19 cellular contexts compared by ENCODE assay signal in genomic region chr7:133583545-133584171, GRCh38.
A peak's percentile ranks its signal among the peaks of the same experiment; 100 is the strongest.
DNase-seq lines count a peak whose midpoint lies in the region; ATAC-seq, FAIRE-seq and TF ChIP-seq lines count a peak whose summit lies in the region.
"Had no signal": no experiment of that assay in that cellular context is flagged by ENCODE, and none has a peak within 500 bp of the region (broad histone marks: within the 10 kb centered on the region; RNA-seq: fewer than 3 reads in every experiment).

No MANE protein-coding gene starts in this region.

- H2BK120ac ChIP-seq in IMR-90 (ENCODE audit: low read depth, low read length) (peak overlapping the region; percentile 98), mesenchymal stem cell (ENCODE audit: low read depth, low read length) (no peak overlapping the region)

- H2BK5ac ChIP-seq in IMR-90 (ENCODE audit: low read depth, low read length, poor library complexity, severe bottlenecking), result peak overlapping the region; percentile 100
- H2BK5ac ChIP-seq in mesenchymal stem cell (ENCODE audit: low read depth, low read length, poor library complexity, severe bottlenecking), result peak overlapping the region; percentile 9

- CTCF ChIA-PET in IMR-90 (lab: Yijun Ruan, JAX), result interaction anchor here (0.6 to 2.5 kb wide), 3 partner anchors 21 to 148 kb away, joined by 3 to 7 read pairs (median 7); no protein-coding TSS in a partner anchor

- H4K5ac ChIP-seq in IMR-90 (ENCODE audit: low read depth, low read length), result peak overlapping the region; percentile 98

- H2BK15ac ChIP-seq in IMR-90 (ENCODE audit: low read depth, low read length), result peak overlapping the region; percentile 99; the same call in 2 of the 3 replicates
- H2BK15ac ChIP-seq in mesenchymal stem cell (ENCODE audit: low read depth, poor library complexity, severe bottlenecking), result no peak overlapping the region

- H3K27me3 ChIP-seq in IMR-90 (ENCODE audit: control insufficient read depth, insufficient read depth, low read length), result no peaks in the 10 kb centered on the region
- no peaks in the 10 kb centered on the region for H3K27me3 ChIP-seq in astrocyte (ENCODE audit: insufficient read depth, low read length)
- H3K27me3 ChIP-seq in mesenchymal stem cell (ENCODE audit: control insufficient read depth in 1 of 2, insufficient read depth in 1 of 2, low read length in 2 of 2), result no peaks in the 10 kb centered on the region
- no peaks in the 10 kb centered on the region for H3K27me3 ChIP-seq in thyroid gland
- H3K27me3 ChIP-seq: BE2C had no signal

- H3K4ac ChIP-seq in IMR-90 (ENCODE audit: low read depth, low read length) (peak overlapping the region; percentile 98), mesenchymal stem cell (ENCODE audit: low read depth in 1 of 2, low read length in 2 of 2) (peak overlapping the region; percentile 3 to 17)

- H3K36me3 ChIP-seq in IMR-90 (ENCODE audit: control insufficient read depth, insufficient read depth, low read length) (no peaks in the 10 kb centered on the region), astrocyte (ENCODE audit: insufficient read depth, low read length) (no peaks in the 10 kb centered on the region), mesenchymal stem cell (ENCODE audit: control insufficient read depth in 1 of 2, insufficient read depth in 2 of 2, low read depth in 1 of 2, low read length in 2 of 2) (peaks cover 0 to 2% of the 10 kb centered on the region in 2 experiments), thyroid gland (no peaks in the 10 kb centered on the region)
- H3K36me3 ChIP-seq: BE2C had no signal

- peak overlapping the region; percentile 97 for H4K91ac ChIP-seq in IMR-90 (ENCODE audit: insufficient read depth, low read depth, low read length)
- H4K91ac ChIP-seq in mesenchymal stem cell (ENCODE audit: low read length), result no peak overlapping the region

- 92% methylated on average over 2 of the region's 3 CpGs; no CpG with 5 or more reads in 1 of the 2 experiments for WGBS in IMR-90 (ENCODE audit: extremely low coverage in 2 of 2, insufficient read length in 1 of 2), 2 experiments
- WGBS in mesenchymal stem cell, result 84% methylated on average over 3 of the region's 3 CpGs
- 94 to 98% methylated on average over 3 of the region's 3 CpGs for WGBS in thyroid gland, 2 donors

- H3K9me1 ChIP-seq in IMR-90 (ENCODE audit: insufficient read depth, low read length), result peaks cover 11% of the 10 kb centered on the region

- H4K8ac ChIP-seq in IMR-90 (ENCODE audit: low read depth in 2 of 2, low read length in 2 of 2) (peak overlapping the region; percentile 92 to 99), mesenchymal stem cell (ENCODE audit: low read length) (peak overlapping the region; percentile 12)

- H3K79me1 ChIP-seq in IMR-90 (ENCODE audit: low read depth in 1 of 2, low read length in 2 of 2), result peaks cover 11 to 26% of the 10 kb centered on the region in 2 experiments; a peak in 3 of 4 replicates
- peaks cover 8% of the 10 kb centered on the region for H3K79me1 ChIP-seq in mesenchymal stem cell (replicated peaks; ENCODE audit: low read length, poor library complexity, severe bottlenecking)

- H3K36me3 Mint-ChIP-seq in astrocyte (ENCODE audit: low read depth, unreplicated experiment), result peaks cover 2% of the 10 kb centered on the region

- H3K9ac ChIP-seq in IMR-90 (ENCODE audit: low read depth, low read length) (peak overlapping the region; percentile 82), astrocyte (ENCODE audit: low read length) (peak overlapping the region; percentile 61), mesenchymal stem cell (ENCODE audit: low read length) (no peak overlapping the region)
- H3K9ac ChIP-seq: SK-N-SH had no signal

- H2BK20ac ChIP-seq in IMR-90 (ENCODE audit: low read depth, low read length), result peak overlapping the region; percentile 99

- H3K9me3 Mint-ChIP-seq in astrocyte (ENCODE audit: unreplicated experiment), result no peaks in the 10 kb centered on the region

- H3K4me3 ChIP-seq in IMR-90 (ENCODE audit: insufficient read depth, low read depth, low read length) (no peak overlapping the region), astrocyte (ENCODE audit: insufficient read depth, low read depth, low read length) (no peak overlapping the region), mesenchymal stem cell (ENCODE audit: insufficient read depth in 1 of 2, low read depth in 1 of 2, low read length in 2 of 2) (no peak overlapping the region), thyroid gland (replicated peaks in 1 of 3) (no peak overlapping the region)

- DNase-seq in IMR-90, result no peak
- no peak for DNase-seq in astrocyte (ENCODE audit: low read depth)
- no peak for DNase-seq in mesenchymal stem cell
- DNase-seq in stimulated activated CD4-positive, alpha-beta T cell treated with anti-CD3 and anti-CD28 coated beads, Interleukin-4, amount 100 ng/mL, for 1 hour, result no peak
- no peak for DNase-seq in NCI-H1048 (lab: John Stamatoyannopoulos, UW)
- no peak for DNase-seq in NCI-H510A treated with DMSO at 0.1 percent for 48 hours (lab: John Stamatoyannopoulos, UW)
- DNase-seq in thyroid gland, result no peak
- DNase-seq: BE2C; Calu3; CD4-positive, alpha-beta memory T cell; DMS53; KG1; NCI-H1436 treated with DMSO at 0.1 percent for 48 hours; NCI-H2081; NCI-H510A; NCI-H82; Right ventricle myocardium superior; SK-N-SH had no signal

- H2AFZ ChIP-seq in IMR-90 (replicated peaks; ENCODE audit: low read length, poor library complexity) (no peak overlapping the region), astrocyte (ENCODE audit: low read depth, low read length) (no peak overlapping the region), mesenchymal stem cell (ENCODE audit: low read depth, low read length) (no peak overlapping the region)

- TF ChIP-seq POLR2A in IMR-90 (IDR thresholded peaks at IDR 0.05; ENCODE audit: low read depth, low read length) (no peak), thyroid gland (IDR thresholded peaks at IDR 0.05) (no peak)

- no peak overlapping the region for H2BK12ac ChIP-seq in mesenchymal stem cell (ENCODE audit: low read length in 2 of 2)

- H3K27me3 Mint-ChIP-seq in astrocyte (ENCODE audit: low read depth, unreplicated experiment), result no peaks in the 10 kb centered on the region
- H3K27me3 Mint-ChIP-seq: CD4-positive, alpha-beta memory T cell had no signal

- POLR2A ChIA-PET in IMR-90 (lab: Charles Lee; ENCODE audit: unreplicated experiment), result no interaction called here

- BruUV-seq in IMR-90 (replicated peaks; lab: Mats Ljungman, UMichigan), result no TSS peak

- peak overlapping the region; percentile 100 for H3K27ac ChIP-seq in IMR-90 (ENCODE audit: insufficient read depth, low read length)
- peak overlapping the region; percentile 63 for H3K27ac ChIP-seq in astrocyte (ENCODE audit: low read depth, low read length)
- H3K27ac ChIP-seq in mesenchymal stem cell (ENCODE audit: low read length, poor library complexity, severe bottlenecking), result peak overlapping the region; percentile 94
- no peak overlapping the region for H3K27ac ChIP-seq in thyroid gland

- in situ Hi-C loops in IMR-90 (cut with MboI; ENCODE audit: low sequenced_read_pairs), result no loop called here

- peak overlapping the region; percentile 58 for H3K27ac Mint-ChIP-seq in astrocyte (ENCODE audit: unreplicated experiment)

- no peak for FAIRE-seq in astrocyte (lab: Jason Lieb, UNC)
- FAIRE-seq: GM19239 had no signal

- no peaks in the 10 kb centered on the region for H3K9me3 ChIP-seq in IMR-90 (ENCODE audit: control insufficient read depth, insufficient read depth, low read length)
- H3K9me3 ChIP-seq in astrocyte (ENCODE audit: insufficient read depth, low read depth, low read length), result no peaks in the 10 kb centered on the region
- H3K9me3 ChIP-seq in mesenchymal stem cell (ENCODE audit: control insufficient read depth, low read length), result no peaks in the 10 kb centered on the region
- no peaks in the 10 kb centered on the region for H3K9me3 ChIP-seq in thyroid gland
- H3K9me3 ChIP-seq: BE2C, SK-N-SH had no signal

- no peak for ATAC-seq in IMR-90 (ENCODE audit: low read depth)

- peak overlapping the region; percentile 99 for H3K18ac ChIP-seq in IMR-90 (ENCODE audit: low read depth, low read length)
- no peak overlapping the region for H3K18ac ChIP-seq in mesenchymal stem cell (ENCODE audit: low read depth in 1 of 2, low read length in 2 of 2)

- H3K4me2 ChIP-seq in IMR-90 (ENCODE audit: low read depth, low read length) (peak overlapping the region; percentile 37; the same call in 1 of the 2 replicates), astrocyte (ENCODE audit: low read length) (peak overlapping the region; percentile 64), mesenchymal stem cell (ENCODE audit: low read length, poor library complexity, severe bottlenecking) (no peak overlapping the region)
- H3K4me2 ChIP-seq: SK-N-SH had no signal

- dilution Hi-C loops in IMR-90 (cut with HindIII; ENCODE audit: low sequenced_read_pairs, unreplicated experiment), result no loop called here

- intact Hi-C loops in IMR-90 (cut with micrococcal nuclease), result loop anchor here (5.0 kb wide), 2 partner anchors 69 to 164 kb away; no protein-coding TSS in a partner anchor
- intact Hi-C loops in thyroid gland (cut with DNase I), result no loop called here

- no peak overlapping the region for H3K4me3 Mint-ChIP-seq in astrocyte (ENCODE audit: unreplicated experiment)
- H3K4me3 Mint-ChIP-seq: CD4-positive, alpha-beta memory T cell had no signal

- peaks cover 20% of the 10 kb centered on the region for H3K4me1 Mint-ChIP-seq in astrocyte (ENCODE audit: low read depth, unreplicated experiment)

- H3K4me1 ChIP-seq in IMR-90 (ENCODE audit: control insufficient read depth, insufficient read depth, low read length) (peaks cover 13% of the 10 kb centered on the region), astrocyte (ENCODE audit: insufficient read depth, low read length) (peaks cover 17% of the 10 kb centered on the region), mesenchymal stem cell (ENCODE audit: control insufficient read depth, insufficient read depth, low read depth, low read length) (peaks cover 1% of the 10 kb centered on the region), thyroid gland (no peaks in the 10 kb centered on the region)
- H3K4me1 ChIP-seq: BE2C had no signal

- peak overlapping the region; percentile 96 for H3K56ac ChIP-seq in IMR-90 (ENCODE audit: extremely low read depth, insufficient read depth, low read length)

- H4K20me1 ChIP-seq in IMR-90 (ENCODE audit: insufficient read depth, low read length), result no peaks in the 10 kb centered on the region
- H4K20me1 ChIP-seq in astrocyte (ENCODE audit: insufficient read depth, low read length), result no peaks in the 10 kb centered on the region

- H3K79me2 ChIP-seq in astrocyte (ENCODE audit: insufficient read depth, low read length), result no peaks in the 10 kb centered on the region

- no peak for TF ChIP-seq RAD21 in IMR-90 (IDR thresholded peaks at IDR 0.05; ENCODE audit: low read length)

- H2AK5ac ChIP-seq in IMR-90 (ENCODE audit: low read depth, low read length) (peak overlapping the region; percentile 99), mesenchymal stem cell (ENCODE audit: low read length, severe bottlenecking) (peak overlapping the region; percentile 12)

- peak overlapping the region; percentile 91 for H3K14ac ChIP-seq in IMR-90 (replicated peaks; ENCODE audit: low read depth, low read length)
- no peak overlapping the region for H3K14ac ChIP-seq in mesenchymal stem cell (ENCODE audit: low read length in 2 of 2)

- TF ChIP-seq CTCF in IMR-90 (conservative IDR thresholded peaks at IDR 0.05; ENCODE audit: low read depth, low read length), result no peak
- TF ChIP-seq CTCF in astrocyte (IDR thresholded peaks at IDR 0.05; ENCODE audit: insufficient read depth, low read depth, low read length), result no peak
- TF ChIP-seq CTCF in thyroid gland (IDR thresholded peaks at IDR 0.05), result no peak

- H2AK9ac ChIP-seq in IMR-90 (replicated peaks; ENCODE audit: low read depth, low read length, poor library complexity), result no peak overlapping the region

- H3K23ac ChIP-seq in IMR-90 (ENCODE audit: low read depth, low read length), result peak overlapping the region; percentile 96
- no peak overlapping the region for H3K23ac ChIP-seq in mesenchymal stem cell (ENCODE audit: low read length in 2 of 2)

Comparison
In these comparisons a context has a peak if more than half of its experiments do, and no peak if none do; other contexts are left out.
1. H3K27ac ChIP-seq: peak in IMR-90 (single experiment), astrocyte (single experiment) and mesenchymal stem cell (single experiment); none in thyroid gland (0 of 3).